ENCODE assay signal across 8 cellular contexts in the genomic region with DNA sequence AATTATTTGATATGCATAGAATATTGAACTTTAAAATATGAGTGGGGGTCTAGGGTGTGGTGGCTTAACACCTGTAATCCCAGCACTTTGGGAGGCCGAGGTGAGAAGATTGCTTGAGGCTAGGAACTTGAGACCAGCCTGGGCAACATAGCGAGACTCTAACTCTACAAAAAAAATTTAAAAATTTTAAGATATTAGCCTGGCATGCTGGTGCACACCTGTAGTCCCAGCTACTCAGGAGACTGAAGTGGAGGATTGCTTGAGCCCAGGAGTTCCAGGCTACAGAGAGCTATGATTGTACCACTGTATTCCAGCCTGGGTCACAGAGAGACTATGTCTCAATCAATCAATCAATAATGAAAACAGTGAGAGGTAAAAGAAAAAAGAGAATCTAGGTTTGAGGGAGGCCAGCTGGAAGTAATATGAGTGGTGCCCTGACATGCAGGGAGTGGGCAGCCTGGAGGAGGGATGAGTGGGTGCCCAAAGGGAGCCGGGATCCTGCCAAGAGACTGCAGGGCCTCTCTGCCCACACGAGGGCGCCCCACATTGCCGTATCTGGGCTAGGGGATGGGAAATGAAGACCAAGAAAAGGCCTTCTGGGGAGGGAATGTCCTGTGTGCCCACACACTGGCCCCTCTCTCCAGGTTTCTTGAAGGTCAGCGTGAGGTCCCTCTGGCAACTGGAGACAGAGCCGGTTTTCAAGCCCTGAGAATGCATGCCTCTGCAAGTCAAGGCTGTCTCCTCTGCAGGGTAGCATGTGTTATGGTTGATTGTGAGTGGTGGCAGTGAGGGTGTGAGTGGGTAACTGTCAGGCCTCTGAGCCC.
DNase-seq lines count a peak whose midpoint lies in the region; ATAC-seq, FAIRE-seq and TF ChIP-seq lines count a peak whose summit lies in the region.

No MANE protein-coding gene starts in this region.

- peak; percentile 18 for FAIRE-seq in HepG2 (lab: Jason Lieb, UNC)

- TF ChIP-seq RAD21 in HepG2 (CRISPR knock-in tag; IDR thresholded peaks at IDR 0.05), result peak; percentile 56

- no peaks in the 10 kb centered on the region for H4K20me1 ChIP-seq in HepG2 (ENCODE audit: insufficient read depth, low read length)

- no peaks in the 10 kb centered on the region for H3K79me2 ChIP-seq in HepG2 (ENCODE audit: insufficient read depth, low read length)

- H3K27me3 ChIP-seq in colonic mucosa (no peaks in the 10 kb centered on the region), HepG2 (ENCODE audit: control insufficient read depth in 1 of 2, insufficient read depth in 2 of 2, low read length in 2 of 2) (peaks cover 0 to 9% of the 10 kb centered on the region in 2 experiments; a peak in 1 of 5 replicates)

- no peaks in the 10 kb centered on the region for H3K9me3 ChIP-seq in colonic mucosa
- no peaks in the 10 kb centered on the region for H3K9me3 ChIP-seq in HepG2 (ENCODE audit: low read length)

- POLR2A ChIA-PET in HEK293T (lab: Yijun Ruan, JAX) (no interaction called here), HepG2 (lab: Yijun Ruan, JAX) (no interaction called here)

- WGBS in HepG2 (ENCODE audit: low lambda C conversion rate), result 26% methylated on average over 3 of the region's 8 CpGs

- H3K27ac ChIP-seq in colonic mucosa, result no peak overlapping the region
- no peak overlapping the region for H3K27ac ChIP-seq in HepG2 (ENCODE audit: extremely low read length, insufficient read depth, low read length)

- H2AFZ ChIP-seq in HepG2 (ENCODE audit: low read length), result no peak overlapping the region

- no peak for TF ChIP-seq EP300 in HepG2 (IDR thresholded peaks at IDR 0.05; ENCODE audit: low read depth in 2 of 2, low read length in 2 of 2)
- TF ChIP-seq EP300 in HepG2 (CRISPR knock-in tag; IDR thresholded peaks at IDR 0.05; ENCODE audit: borderline replicate concordance), result no peak

- CTCF ChIA-PET in HEK293T (lab: Yijun Ruan, JAX), result interaction anchor here (0.6 to 1.7 kb wide), 7 partner anchors 10 to 355 kb away, joined by 3 to 11 read pairs (median 4); a partner anchor contains a TSS
- CTCF ChIA-PET in HepG2 (lab: Yijun Ruan, JAX; ENCODE audit: low intra/inter-chr PET ratio, low total read pairs), result interaction anchor here (1.0 to 1.1 kb wide), 2 partner anchors 93 to 233 kb away, joined by 3 read pairs; no protein-coding TSS in a partner anchor

- peak; percentile 87 for DNase-seq in D341Med (ENCODE audit: low spot score)
- DNase-seq in HEK293T (ENCODE audit: extremely low spot score), result peak; percentile 87
- DNase-seq in NCI-H2227 (lab: John Stamatoyannopoulos, UW; ENCODE audit: unreplicated experiment), result peak; percentile 84
- peak; percentile 43 to 59 for DNase-seq in activated CD4-positive, alpha-beta T cell treated with anti-CD3 and anti-CD28 coated beads for 4 hours
- DNase-seq in colonic mucosa, result peak; percentile 85
- peak; percentile 28 for DNase-seq in HepG2 (ENCODE audit: low spot score)
- DNase-seq in stimulated activated CD4-positive, alpha-beta T cell treated with anti-CD3 and anti-CD28 coated beads, Interleukin-4, amount 100 ng/mL, for 48 hours (ENCODE audit: low read depth in 2 of 2), result peak; percentile 47 to 61

- no peaks in the 10 kb centered on the region for H3K36me3 ChIP-seq in colonic mucosa
- H3K36me3 ChIP-seq in HepG2 (replicated peaks in 1 of 2; ENCODE audit: control insufficient read depth in 1 of 2, insufficient read depth in 2 of 2, low read length in 2 of 2), result no peaks in the 10 kb centered on the region

- intact Hi-C loops in colonic mucosa (cut with DNase I), result loop anchor here (2.0 kb wide), 1 partner anchor 72 kb away; no protein-coding TSS in a partner anchor
- intact Hi-C loops in HepG2 (cut with micrococcal nuclease; ENCODE audit: unreplicated experiment), result loop anchor here (1.0 kb wide), 1 partner anchor 233 kb away; no protein-coding TSS in a partner anchor

- ATAC-seq in HepG2, result peak; percentile 80
- ATAC-seq in GM18870 (IDR thresholded peaks at IDR 0.05; ENCODE audit: unreplicated experiment), result no peak

- BruUV-seq in HepG2 (replicated peaks; lab: Mats Ljungman, UMichigan), result no TSS peak

- no peak overlapping the region for H3K4me2 ChIP-seq in HepG2 (ENCODE audit: low read depth, low read length)

- H3K4me3 ChIP-seq in colonic mucosa (no peak overlapping the region), HepG2 (replicated peaks in 1 of 3; ENCODE audit: insufficient read depth in 1 of 3, low read depth in 2 of 3, low read length in 3 of 3) (no peak overlapping the region)

- TF ChIP-seq CTCF in colonic mucosa (IDR thresholded peaks at IDR 0.05) (peak; percentile 88), HepG2 (CRISPR knock-in tag; IDR thresholded peaks at IDR 0.05) (peak; percentile 92)

- TF ChIP-seq POLR2A in HepG2 (IDR thresholded peaks at IDR 0.05; ENCODE audit: insufficient read depth in 1 of 2, low read depth in 2 of 2, low read length in 2 of 2), result no peak

- peaks cover 3% of the 10 kb centered on the region for H3K4me1 ChIP-seq in colonic mucosa
- H3K4me1 ChIP-seq in HepG2 (ENCODE audit: insufficient read depth, low read length), result peaks cover 33% of the 10 kb centered on the region

- in situ Hi-C loops in HepG2 (cut with HindIII; ENCODE audit: extremely low pct_ligation_motif_present, low pct_unique_long_range_greater_than_20kb), result loop anchor here (5.0 kb wide), 2 partner anchors 92 to 233 kb away; a partner anchor contains a TSS

- no peak overlapping the region for H3K9ac ChIP-seq in colonic mucosa (ENCODE audit: low read depth in 2 of 2, low read length in 2 of 2)
- H3K9ac ChIP-seq in HepG2 (ENCODE audit: insufficient read depth, low read depth, low read length), result no peak overlapping the region

TF ChIP-seq in HEK293T, 16 proteins besides CTCF, POLR2A, EP300 and RAD21:
- TF ChIP-seq FOXA1 (IDR thresholded peaks at IDR 0.05) (no peak), HDGF (IDR thresholded peaks at IDR 0.05; ENCODE audit: borderline replicate concordance) (0 out of 2 replicates have a peak, but pooled peaks have one; percentile 24)

TF ChIP-seq in HepG2, 621 proteins besides CTCF, POLR2A, EP300 and RAD21 (continues in another document):
- no peak for TF ChIP-seq ZNF446 (CRISPR knock-in tag; IDR thresholded peaks at IDR 0.05)
- no peak for TF ChIP-seq KAT2B (IDR thresholded peaks at IDR 0.05; ENCODE audit: borderline replicate concordance, low read depth, low read length)
- no peak for TF ChIP-seq REL (CRISPR knock-in tag; conservative IDR thresholded peaks at IDR 0.05)
- TF ChIP-seq FOXJ3 (CRISPR knock-in tag; IDR thresholded peaks at IDR 0.05; ENCODE audit: borderline replicate concordance), result no peak
- no peak for TF ChIP-seq ZNF230 (CRISPR knock-in tag; IDR thresholded peaks at IDR 0.05)
- no peak for TF ChIP-seq SIN3A (IDR thresholded peaks at IDR 0.05; ENCODE audit: borderline replicate concordance, low read depth, low read length)
- TF ChIP-seq SRY (CRISPR knock-in tag; IDR thresholded peaks at IDR 0.05), result no peak
- TF ChIP-seq ZNF430 (CRISPR knock-in tag; IDR thresholded peaks at IDR 0.05), result no peak
- TF ChIP-seq HOXA9 (CRISPR knock-in tag; IDR thresholded peaks at IDR 0.05; ENCODE audit: borderline replicate concordance), result no peak
- no peak for TF ChIP-seq NR2F6 (IDR thresholded peaks at IDR 0.05)
- no peak for TF ChIP-seq NR2F6 (CRISPR knock-in tag; IDR thresholded peaks at IDR 0.05)
- no peak for TF ChIP-seq TAF1 (CRISPR knock-in tag; IDR thresholded peaks at IDR 0.05)
- no peak for TF ChIP-seq TBP (CRISPR knock-in tag; IDR thresholded peaks at IDR 0.05)
- TF ChIP-seq, protein P1, sequence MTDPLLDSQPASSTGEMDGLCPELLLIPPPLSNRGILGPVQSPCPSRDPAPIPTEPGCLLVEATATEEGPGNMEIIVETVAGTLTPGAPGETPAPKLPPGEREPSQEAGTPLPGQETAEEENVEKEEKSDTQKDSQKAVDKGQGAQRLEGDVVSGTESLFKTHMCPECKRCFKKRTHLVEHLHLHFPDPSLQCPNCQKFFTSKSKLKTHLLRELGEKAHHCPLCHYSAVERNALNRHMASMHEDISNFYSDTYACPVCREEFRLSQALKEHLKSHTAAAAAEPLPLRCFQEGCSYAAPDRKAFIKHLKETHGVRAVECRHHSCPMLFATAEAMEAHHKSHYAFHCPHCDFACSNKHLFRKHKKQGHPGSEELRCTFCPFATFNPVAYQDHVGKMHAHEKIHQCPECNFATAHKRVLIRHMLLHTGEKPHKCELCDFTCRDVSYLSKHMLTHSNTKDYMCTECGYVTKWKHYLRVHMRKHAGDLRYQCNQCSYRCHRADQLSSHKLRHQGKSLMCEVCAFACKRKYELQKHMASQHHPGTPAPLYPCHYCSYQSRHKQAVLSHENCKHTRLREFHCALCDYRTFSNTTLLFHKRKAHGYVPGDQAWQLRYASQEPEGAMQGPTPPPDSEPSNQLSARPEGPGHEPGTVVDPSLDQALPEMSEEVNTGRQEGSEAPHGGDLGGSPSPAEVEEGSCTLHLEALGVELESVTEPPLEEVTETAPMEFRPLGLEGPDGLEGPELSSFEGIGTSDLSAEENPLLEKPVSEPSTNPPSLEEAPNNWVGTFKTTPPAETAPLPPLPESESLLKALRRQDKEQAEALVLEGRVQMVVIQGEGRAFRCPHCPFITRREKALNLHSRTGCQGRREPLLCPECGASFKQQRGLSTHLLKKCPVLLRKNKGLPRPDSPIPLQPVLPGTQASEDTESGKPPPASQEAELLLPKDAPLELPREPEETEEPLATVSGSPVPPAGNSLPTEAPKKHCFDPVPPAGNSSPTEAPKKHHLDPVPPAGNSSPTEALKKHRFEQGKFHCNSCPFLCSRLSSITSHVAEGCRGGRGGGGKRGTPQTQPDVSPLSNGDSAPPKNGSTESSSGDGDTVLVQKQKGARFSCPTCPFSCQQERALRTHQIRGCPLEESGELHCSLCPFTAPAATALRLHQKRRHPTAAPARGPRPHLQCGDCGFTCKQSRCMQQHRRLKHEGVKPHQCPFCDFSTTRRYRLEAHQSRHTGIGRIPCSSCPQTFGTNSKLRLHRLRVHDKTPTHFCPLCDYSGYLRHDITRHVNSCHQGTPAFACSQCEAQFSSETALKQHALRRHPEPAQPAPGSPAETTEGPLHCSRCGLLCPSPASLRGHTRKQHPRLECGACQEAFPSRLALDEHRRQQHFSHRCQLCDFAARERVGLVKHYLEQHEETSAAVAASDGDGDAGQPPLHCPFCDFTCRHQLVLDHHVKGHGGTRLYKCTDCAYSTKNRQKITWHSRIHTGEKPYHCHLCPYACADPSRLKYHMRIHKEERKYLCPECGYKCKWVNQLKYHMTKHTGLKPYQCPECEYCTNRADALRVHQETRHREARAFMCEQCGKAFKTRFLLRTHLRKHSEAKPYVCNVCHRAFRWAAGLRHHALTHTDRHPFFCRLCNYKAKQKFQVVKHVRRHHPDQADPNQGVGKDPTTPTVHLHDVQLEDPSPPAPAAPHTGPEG (CRISPR knock-in tag; IDR thresholded peaks at IDR 0.05), result no peak
- no peak for TF ChIP-seq ONECUT2 (CRISPR knock-in tag; IDR thresholded peaks at IDR 0.05)
- no peak for TF ChIP-seq ZNF766 (CRISPR knock-in tag; IDR thresholded peaks at IDR 0.05; ENCODE audit: borderline replicate concordance)

Comparison
In these comparisons a context has a peak if more than half of its experiments do, and no peak if none do; other contexts are left out.
1. DNase-seq: peak in every context shown above with its lines; median percentile 87 in D341Med; 87 in HEK293T; 85 in colonic mucosa; 84 in NCI-H2227; 54 in stimulated activated CD4-positive, alpha-beta T cell treated with anti-CD3 and anti-CD28 coated beads, Interleukin-4, amount 100 ng/mL, for 48 hours; 51 in activated CD4-positive, alpha-beta T cell treated with anti-CD3 and anti-CD28 coated beads for 4 hours; 28 in HepG2.